Comparison of ENCODE assay signal across 8 cellular contexts in the genomic region with DNA sequence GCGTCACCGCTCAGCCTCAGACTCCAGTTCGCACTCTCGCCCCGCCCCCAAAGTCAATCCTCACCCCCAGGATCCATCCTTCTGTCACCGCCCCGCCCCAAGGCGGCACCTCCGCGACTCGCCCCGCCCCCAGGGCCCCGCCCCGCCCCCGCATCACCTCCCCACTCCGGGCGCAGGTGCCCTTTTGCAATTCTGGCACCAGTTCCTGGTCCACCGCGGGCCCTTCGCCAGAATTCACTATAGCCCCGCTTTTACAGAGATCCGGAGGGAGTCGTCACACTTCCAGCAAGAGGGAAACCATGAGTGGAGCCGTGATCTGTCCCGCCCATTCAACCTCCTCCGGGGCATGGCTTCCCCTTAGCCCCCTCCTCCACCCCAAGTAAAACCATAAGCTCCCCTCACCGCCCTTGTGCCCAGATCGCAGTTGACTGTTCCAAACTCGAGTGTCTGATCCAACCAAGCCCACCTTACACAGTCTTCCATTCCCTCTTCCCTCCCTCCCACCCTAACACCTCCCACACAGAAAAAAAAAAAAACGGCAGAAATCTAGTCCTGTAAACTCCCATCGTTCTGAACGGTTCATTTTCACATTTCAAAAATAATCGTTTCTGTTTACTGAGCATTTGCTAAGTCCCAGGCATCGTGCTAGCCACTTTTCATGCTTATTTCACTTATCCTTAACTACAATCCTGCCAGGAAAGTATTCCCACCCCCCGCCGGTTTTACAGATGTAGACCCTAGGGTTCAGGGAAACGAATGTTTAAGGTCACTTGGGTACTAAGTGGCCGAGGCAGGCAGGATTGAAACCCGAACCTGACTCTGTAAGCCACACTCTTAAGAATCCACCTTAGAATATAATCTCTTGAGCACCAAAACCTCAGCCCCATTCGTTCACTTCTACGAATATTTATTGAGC. TPM values are rescaled to one million over a fixed set of nuclear protein-coding genes. Genes with fewer than 3 reads are reported as not detected.
A peak's percentile ranks its signal among the peaks of the same experiment; 100 is the strongest.
DNase-seq lines count a peak whose midpoint lies in the region; ATAC-seq and TF ChIP-seq lines count a peak whose summit lies in the region.

No MANE protein-coding gene starts in this region.

- H3K4me3 ChIP-seq in IMR-90 (ENCODE audit: insufficient read depth, low read depth, low read length): peak overlapping the region; percentile 82
- peak overlapping the region; percentile 92 for H3K4me3 ChIP-seq in fibroblast of pulmonary artery (replicated peaks; ENCODE audit: low read depth, low read length)
- peak overlapping the region; percentile 81 for H3K4me3 ChIP-seq in neuronal stem cell (ENCODE audit: low read length in 2 of 2)

- peak overlapping the region; percentile 94 for H2AFZ ChIP-seq in IMR-90 (replicated peaks; ENCODE audit: low read length, poor library complexity)
- peak overlapping the region; percentile 93 for H2AFZ ChIP-seq in neuronal stem cell (ENCODE audit: low read length)

- dilution Hi-C loops in IMR-90 (cut with HindIII; ENCODE audit: low sequenced_read_pairs, unreplicated experiment): no loop called here

- H4K20me1 ChIP-seq in IMR-90 (ENCODE audit: insufficient read depth, low read length): no peaks in the 10 kb centered on the region; the same call in none of the 2 replicates

- H4K5ac ChIP-seq in IMR-90 (ENCODE audit: low read depth, low read length): peak overlapping the region; percentile 63; the same call in 1 of the 2 replicates

- BruUV-seq in IMR-90 (replicated peaks; lab: Mats Ljungman, UMichigan): no TSS peak

- H3K14ac ChIP-seq in IMR-90 (replicated peaks; ENCODE audit: low read depth, low read length) (no peak overlapping the region), neuronal stem cell (ENCODE audit: low read length) (no peak overlapping the region)

- peaks cover 2% of the 10 kb centered on the region for H3K4me1 ChIP-seq in IMR-90 (ENCODE audit: control insufficient read depth, insufficient read depth, low read length)
- H3K4me1 ChIP-seq in neuronal stem cell (ENCODE audit: control insufficient read depth in 2 of 2, insufficient read depth in 1 of 2, low read depth in 1 of 2, low read length in 2 of 2): peaks cover 4 to 11% of the 10 kb centered on the region in 2 donors

- H3K27me3 ChIP-seq in IMR-90 (ENCODE audit: control insufficient read depth, insufficient read depth, low read length): no peaks in the 10 kb centered on the region
- H3K27me3 ChIP-seq in neuronal stem cell (ENCODE audit: control insufficient read depth in 3 of 3, insufficient read depth in 3 of 3, low read depth in 1 of 3, low read length in 3 of 3): no peaks in the 10 kb centered on the region

- ATAC-seq in GM21423 (IDR thresholded peaks at IDR 0.05; ENCODE audit: unreplicated experiment) (peak; percentile 45), IMR-90 (ENCODE audit: low read depth) (peak; percentile 70)
- peak; percentile 70 for ATAC-seq in activated CD8-positive, alpha-beta T cell treated with anti-CD3 and anti-CD28 coated beads, Interleukin-2, amount 10 ng/mL, durations not matched to agents 7 days and 5 days

- peaks cover 11 to 35% of the 10 kb centered on the region in 2 experiments for H3K79me1 ChIP-seq in IMR-90 (ENCODE audit: low read depth in 1 of 2, low read length in 2 of 2)
- no peaks in the 10 kb centered on the region for H3K79me1 ChIP-seq in neuronal stem cell (ENCODE audit: low read depth, low read length)

- TF ChIP-seq CTCF in IMR-90 (conservative IDR thresholded peaks at IDR 0.05; ENCODE audit: low read depth, low read length): no peak
- TF ChIP-seq CTCF in fibroblast of pulmonary artery (IDR thresholded peaks at IDR 0.05; ENCODE audit: low read length, missing control alignments): no peak

- POLR2A ChIA-PET in IMR-90 (lab: Charles Lee; ENCODE audit: unreplicated experiment): no interaction called here
- POLR2A ChIA-PET in activated CD8-positive, alpha-beta T cell treated with anti-CD3 and anti-CD28 coated beads, Interleukin-2, amount 10 ng/mL, durations not matched to agents 7 days and 5 days (lab: Charles Lee): interaction anchor here (1.3 kb wide), 2 partner anchors 11 to 54 kb away, joined by 3 to 6 read pairs; no protein-coding TSS in a partner anchor

- H2BK20ac ChIP-seq in IMR-90 (ENCODE audit: low read depth, low read length): no peak overlapping the region

- no peak overlapping the region for H2AK9ac ChIP-seq in IMR-90 (replicated peaks; ENCODE audit: low read depth, low read length, poor library complexity)

- H3K56ac ChIP-seq in IMR-90 (ENCODE audit: extremely low read depth, insufficient read depth, low read length): no peak overlapping the region; the same call in 1 of the 2 replicates

- H3K9ac ChIP-seq in IMR-90 (ENCODE audit: low read depth, low read length) (peak overlapping the region; percentile 72), neuronal stem cell (ENCODE audit: low read depth, low read length, poor library complexity) (no peak overlapping the region)

- H4K8ac ChIP-seq in IMR-90 (ENCODE audit: low read depth in 2 of 2, low read length in 2 of 2) (peak overlapping the region; percentile 0 to 71; a peak in 3 of 4 replicates), neuronal stem cell (ENCODE audit: low read depth, low read length) (no peak overlapping the region)

- H2BK120ac ChIP-seq in IMR-90 (ENCODE audit: low read depth, low read length): no peak overlapping the region
- no peak overlapping the region for H2BK120ac ChIP-seq in neuronal stem cell (ENCODE audit: low read depth, low read length)

- H3K23ac ChIP-seq in IMR-90 (ENCODE audit: low read depth, low read length) (no peak overlapping the region), neuronal stem cell (ENCODE audit: low read depth, low read length, poor library complexity) (no peak overlapping the region)

- peak overlapping the region; percentile 59 for H2BK5ac ChIP-seq in IMR-90 (ENCODE audit: low read depth, low read length, poor library complexity, severe bottlenecking)
- no peak overlapping the region for H2BK5ac ChIP-seq in neuronal stem cell (ENCODE audit: low read length)

- peak overlapping the region; percentile 22; the same call in 1 of the 2 replicates for H3K18ac ChIP-seq in IMR-90 (ENCODE audit: low read depth, low read length)
- H3K18ac ChIP-seq in neuronal stem cell (ENCODE audit: low read length): peak overlapping the region; percentile 5

- H3K27ac ChIP-seq in IMR-90 (ENCODE audit: insufficient read depth, low read length) (peak overlapping the region; percentile 66), neuronal stem cell (replicated peaks; ENCODE audit: low read length) (peak overlapping the region; percentile 53)

- H4K91ac ChIP-seq in IMR-90 (ENCODE audit: insufficient read depth, low read depth, low read length): no peak overlapping the region
- no peak overlapping the region for H4K91ac ChIP-seq in neuronal stem cell (ENCODE audit: low read depth, low read length, poor library complexity)

- H3K27me3 Mint-ChIP-seq in activated CD8-positive, alpha-beta T cell treated with anti-CD3 and anti-CD28 coated beads, Interleukin-2, amount 10 ng/mL, durations not matched to agents 7 days and 5 days (ENCODE audit: low read depth): no peaks in the 10 kb centered on the region

- H3K4ac ChIP-seq in IMR-90 (ENCODE audit: low read depth, low read length) (peak overlapping the region; percentile 11), neuronal stem cell (ENCODE audit: low read length) (no peak overlapping the region)

- peak overlapping the region; percentile 10; the same call in 1 of the 2 replicates for H2AK5ac ChIP-seq in IMR-90 (ENCODE audit: low read depth, low read length)
- no peak overlapping the region for H2AK5ac ChIP-seq in neuronal stem cell (ENCODE audit: low read depth, low read length)

- H3K9me1 ChIP-seq in IMR-90 (ENCODE audit: insufficient read depth, low read length): peaks cover 10% of the 10 kb centered on the region

- peaks cover 53% of the 10 kb centered on the region for H3K4me1 Mint-ChIP-seq in activated CD8-positive, alpha-beta T cell treated with anti-CD3 and anti-CD28 coated beads, Interleukin-2, amount 10 ng/mL, durations not matched to agents 7 days and 5 days (ENCODE audit: low read depth)

- peak overlapping the region; percentile 100 for H3K27ac Mint-ChIP-seq in activated CD8-positive, alpha-beta T cell treated with anti-CD3 and anti-CD28 coated beads, Interleukin-2, amount 10 ng/mL, durations not matched to agents 7 days and 5 days

- DNase-seq in G401 (ENCODE audit: low spot score): peak; percentile 32
- no peak for DNase-seq in IMR-90
- peak; percentile 27 for DNase-seq in activated CD8-positive, alpha-beta T cell treated with anti-CD3 and anti-CD28 coated beads, Interleukin-2, amount 10 ng/mL, durations not matched to agents 7 days and 5 days
- no peak for DNase-seq in fibroblast of pulmonary artery (ENCODE audit: low read depth)
- peak; percentile 98 for DNase-seq in neuronal stem cell (ENCODE audit: low spot score)
- DNase-seq in GM03348 (ENCODE audit: low spot score): no peak
- DNase-seq in AG20443 (ENCODE audit: low spot score): no peak

- no peak overlapping the region; the same call in 2 of the 3 replicates for H2BK15ac ChIP-seq in IMR-90 (ENCODE audit: low read depth, low read length)
- H2BK15ac ChIP-seq in neuronal stem cell (ENCODE audit: low read length): no peak overlapping the region

- no peak overlapping the region for H2BK12ac ChIP-seq in neuronal stem cell (ENCODE audit: low read length)

- no peak for TF ChIP-seq RAD21 in IMR-90 (IDR thresholded peaks at IDR 0.05; ENCODE audit: low read length)

- no peak for TF ChIP-seq POLR2A in IMR-90 (IDR thresholded peaks at IDR 0.05; ENCODE audit: low read depth, low read length)

- H3K36me3 ChIP-seq in IMR-90 (ENCODE audit: control insufficient read depth, insufficient read depth, low read length): no peaks in the 10 kb centered on the region
- peaks cover 0 to 13% of the 10 kb centered on the region in 2 donors for H3K36me3 ChIP-seq in neuronal stem cell (replicated peaks in 1 of 2; ENCODE audit: control insufficient read depth in 2 of 2, insufficient read depth in 2 of 2, low read length in 2 of 2)

- H3K9me3 ChIP-seq in IMR-90 (ENCODE audit: control insufficient read depth, insufficient read depth, low read length) (no peaks in the 10 kb centered on the region), neuronal stem cell (replicated peaks in 1 of 2; ENCODE audit: control insufficient read depth in 2 of 2, insufficient read depth in 1 of 2, low read depth in 1 of 2, low read length in 2 of 2) (no peaks in the 10 kb centered on the region)

- WGBS in IMR-90 (ENCODE audit: extremely low coverage in 2 of 2, insufficient read length in 1 of 2), 2 experiments: 1% methylated on average over 13 of the region's 41 CpGs; no CpG with 5 or more reads in 1 of the 2 experiments
- no CpG with 5 or more reads among the region's 41 CpGs for WGBS in neuronal stem cell (ENCODE audit: extremely low coverage in 2 of 2, insufficient read length in 2 of 2, insufficient replicate concordance in 1 of 2), 2 donors

- H3K36me3 Mint-ChIP-seq in activated CD8-positive, alpha-beta T cell treated with anti-CD3 and anti-CD28 coated beads, Interleukin-2, amount 10 ng/mL, durations not matched to agents 7 days and 5 days (ENCODE audit: low read depth): peaks cover 1% of the 10 kb centered on the region

- CTCF ChIA-PET in IMR-90 (lab: Yijun Ruan, JAX): no interaction called here
- CTCF ChIA-PET in activated CD8-positive, alpha-beta T cell treated with anti-CD3 and anti-CD28 coated beads, Interleukin-2, amount 10 ng/mL, durations not matched to agents 7 days and 5 days (lab: Charles Lee): no interaction called here

- peak overlapping the region; percentile 63 for H3K4me2 ChIP-seq in IMR-90 (ENCODE audit: low read depth, low read length)
- H3K4me2 ChIP-seq in neuronal stem cell (ENCODE audit: insufficient read depth, low read length, poor library complexity, severe bottlenecking): peak overlapping the region; percentile 67

- intact Hi-C loops in IMR-90 (cut with micrococcal nuclease): no loop called here

- peak overlapping the region; percentile 82 for H3K4me3 Mint-ChIP-seq in activated CD8-positive, alpha-beta T cell treated with anti-CD3 and anti-CD28 coated beads, Interleukin-2, amount 10 ng/mL, durations not matched to agents 7 days and 5 days

- in situ Hi-C loops in G401 (cut with HindIII; ENCODE audit: low sequenced_read_pairs): no loop called here
- in situ Hi-C loops in IMR-90 (cut with MboI; ENCODE audit: low sequenced_read_pairs): no loop called here

- H3K9me3 Mint-ChIP-seq in activated CD8-positive, alpha-beta T cell treated with anti-CD3 and anti-CD28 coated beads, Interleukin-2, amount 10 ng/mL, durations not matched to agents 7 days and 5 days (ENCODE audit: insufficient read depth): no peaks in the 10 kb centered on the region

RNA-seq across cellular contexts. Expression of a gene that starts 1.3 kb away (rescaled TPM):
- total RNA-seq in G401 (2014; rRNA removed; shearing (Covaris generic)): 12.3 and 15.6 TPM in 2 replicates
- 5.3 and 7.0 TPM in 2 replicates for total RNA-seq in IMR-90 (2012; rRNA removed)
- polyA plus RNA-seq in IMR-90 (2012; rRNA removed): 7.8 and 8.3 TPM in 2 replicates
- polyA plus RNA-seq in IMR-90 (2012; cell fraction: cytosol; rRNA removed): 8.0 and 8.7 TPM in 2 replicates
- polyA plus RNA-seq in IMR-90 (2012; cell fraction: nucleus; rRNA removed; ENCODE audit: low replicate concordance): 19.8 and 20.6 TPM in 2 replicates
- total RNA-seq in activated CD8-positive, alpha-beta T cell treated with anti-CD3 and anti-CD28 coated beads, Interleukin-2, amount 10 ng/mL, durations not matched to agents 7 days and 5 days: 10 to 100 TPM; 10.3 to 10.7 TPM
- polyA plus RNA-seq in neuronal stem cell (2013, experiment 1 of 2): 7.5 TPM
- polyA plus RNA-seq in neuronal stem cell (2013, experiment 2 of 2): 6.9 TPM

RNA-seq across cellular contexts. Expression of a gene that starts 1.3 kb away (rescaled TPM):
- total RNA-seq in G401 (2014; rRNA removed; shearing (Covaris generic)): 3.4 and 19.1 TPM in 2 replicates
- 12.5 and 13.1 TPM in 2 replicates for total RNA-seq in IMR-90 (2012; rRNA removed)
- polyA plus RNA-seq in IMR-90 (2012; rRNA removed): 6.9 and 8.0 TPM in 2 replicates
- 2.5 TPM in 2 replicates for polyA plus RNA-seq in IMR-90 (2012; cell fraction: cytosol; rRNA removed)
- 4.5 and 13.3 TPM in 2 replicates for polyA plus RNA-seq in IMR-90 (2012; cell fraction: nucleus; rRNA removed; ENCODE audit: low replicate concordance)
- 10 to 100 TPM; 13.4 to 15.6 TPM for total RNA-seq in activated CD8-positive, alpha-beta T cell treated with anti-CD3 and anti-CD28 coated beads, Interleukin-2, amount 10 ng/mL, durations not matched to agents 7 days and 5 days
- 10.1 TPM for polyA plus RNA-seq in neuronal stem cell (2013, experiment 1 of 2)
- polyA plus RNA-seq in neuronal stem cell (2013, experiment 2 of 2): 10.0 TPM

RNA-seq across cellular contexts. Expression of a gene that starts 49.4 kb away (rescaled TPM):
- total RNA-seq in G401 (2014; rRNA removed; shearing (Covaris generic)): not detected in 2 replicates
- not detected in 2 replicates for total RNA-seq in IMR-90 (2012; rRNA removed)
- polyA plus RNA-seq in IMR-90 (2012; rRNA removed): not detected in 2 replicates
- 0.05 TPM in 1 of 2 replicates, not detected in the other for polyA plus RNA-seq in IMR-90 (2012; cell fraction: cytosol; rRNA removed)
- polyA plus RNA-seq in IMR-90 (2012; cell fraction: nucleus; rRNA removed; ENCODE audit: low replicate concordance): not detected in 2 replicates
- not detected for total RNA-seq in activated CD8-positive, alpha-beta T cell treated with anti-CD3 and anti-CD28 coated beads, Interleukin-2, amount 10 ng/mL, durations not matched to agents 7 days and 5 days
- not detected for polyA plus RNA-seq in neuronal stem cell (2013, experiment 1 of 2)
- polyA plus RNA-seq in neuronal stem cell (2013, experiment 2 of 2): not detected

RNA-seq across cellular contexts. Expression of a gene that starts 59.5 kb away (rescaled TPM):
- 2.0 and 2.6 TPM in 2 replicates for total RNA-seq in G401 (2014; rRNA removed; shearing (Covaris generic))
- total RNA-seq in IMR-90 (2012; rRNA removed): 0.18 and 0.28 TPM in 2 replicates
- 0.20 and 0.26 TPM in 2 replicates for polyA plus RNA-seq in IMR-90 (2012; rRNA removed)
- 0.18 and 0.20 TPM in 2 replicates for polyA plus RNA-seq in IMR-90 (2012; cell fraction: cytosol; rRNA removed)
- polyA plus RNA-seq in IMR-90 (2012; cell fraction: nucleus; rRNA removed; ENCODE audit: low replicate concordance): 0.09 TPM in 2 replicates
- total RNA-seq in activated CD8-positive, alpha-beta T cell treated with anti-CD3 and anti-CD28 coated beads, Interleukin-2, amount 10 ng/mL, durations not matched to agents 7 days and 5 days: 10 to 100 TPM; 10.3 to 10.4 TPM
- 0.40 TPM for polyA plus RNA-seq in neuronal stem cell (2013, experiment 1 of 2)
- 0.33 TPM for polyA plus RNA-seq in neuronal stem cell (2013, experiment 2 of 2)

Comparison
In these comparisons a context has a peak if more than half of its experiments do, and no peak if none do; other contexts are left out.
1. DNase-seq: peak in G401 (single experiment), activated CD8-positive, alpha-beta T cell treated with anti-CD3 and anti-CD28 coated beads, Interleukin-2, amount 10 ng/mL, durations not matched to agents 7 days and 5 days (single experiment) and neuronal stem cell (single experiment); none in IMR-90 (single experiment), fibroblast of pulmonary artery (single experiment), GM03348 (single experiment) and AG20443 (single experiment).
2. Peak in every context shown above with its lines, with median percentiles within 50 percentile points of each other: ATAC-seq and H3K4me3 ChIP-seq.